17 cellular contexts compared by ENCODE assay signal in the genomic region with DNA sequence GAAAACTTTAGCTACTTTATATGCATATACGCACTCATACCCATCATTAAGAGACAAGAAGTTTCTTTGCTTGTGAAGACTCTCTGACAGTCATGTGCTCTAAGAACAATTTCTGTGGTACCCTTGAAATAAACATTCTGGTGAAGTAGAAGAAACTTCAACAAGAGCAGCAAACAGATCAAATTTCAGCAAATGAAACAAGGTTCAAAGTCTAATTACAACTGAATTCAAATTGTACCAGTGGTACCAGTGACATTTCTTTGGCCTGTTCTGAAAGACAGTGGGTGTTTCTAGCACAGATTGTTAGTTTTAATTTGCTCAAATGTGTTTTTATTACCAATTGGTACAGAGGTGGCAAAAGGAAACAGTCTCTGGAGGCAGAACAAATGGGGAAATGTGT.
"Had no signal": no experiment of that assay in that cellular context is flagged by ENCODE, and none has a peak within 500 bp of the region (broad histone marks: within the 10 kb centered on the region; RNA-seq: fewer than 3 reads in every experiment).

No MANE protein-coding gene starts in this region.

- H3K4me3 ChIP-seq: esophagus squamous epithelium, left lung, ovary had no signal

- FAIRE-seq: colon, islet of Langerhans, urothelium cell line had no signal

- DNase-seq: activated CD4-positive, alpha-beta T cell treated with anti-CD3 and anti-CD28 coated beads, Interleukin-2, amount 50 U/mL, for 4 hours; activated effector memory CD4-positive, alpha-beta T cell treated with anti-CD3 and anti-CD28 coated beads, Interleukin-2, amount 50 U/mL, for 16 hours; activated naive CD8-positive, alpha-beta T cell treated with anti-CD3 and anti-CD28 coated beads, Interleukin-2, amount 10 ng/mL, durations not matched to agents 7 days and 5 days; activated T-cell treated with anti-CD3 and anti-CD28 coated beads, Interleukin-2, amount 50 U/mL, for 4 hours; aorta; esophagus squamous epithelium; foreskin melanocyte; head of caudate nucleus; left lung; mesendoderm; ovary; retina; stimulated activated CD4-positive, alpha-beta T cell treated with anti-CD3 and anti-CD28 coated beads, Interleukin-4, amount 100 ng/mL, for 4 hours had no signal

- H3K27ac ChIP-seq: left lung, ovary had no signal

- ATAC-seq: activated CD4-positive, CD25-positive, alpha-beta regulatory T cell treated with anti-CD3 and anti-CD28 coated beads, Interleukin-2, amount 50 U/mL, for 24 hours; activated T-cell treated with anti-CD3 and anti-CD28 coated beads, Interleukin-2, amount 50 U/mL, for 4 hours; left lung had no signal

- H3K4me1 ChIP-seq: left lung had no signal

- H3K9me3 ChIP-seq: esophagus squamous epithelium, left lung, ovary had no signal

- H3K36me3 ChIP-seq: esophagus squamous epithelium, left lung, ovary had no signal

- H3K27me3 ChIP-seq: esophagus squamous epithelium, left lung, ovary had no signal
